Comparison of ENCODE assay signal across 8 cellular contexts in the genomic region with DNA sequence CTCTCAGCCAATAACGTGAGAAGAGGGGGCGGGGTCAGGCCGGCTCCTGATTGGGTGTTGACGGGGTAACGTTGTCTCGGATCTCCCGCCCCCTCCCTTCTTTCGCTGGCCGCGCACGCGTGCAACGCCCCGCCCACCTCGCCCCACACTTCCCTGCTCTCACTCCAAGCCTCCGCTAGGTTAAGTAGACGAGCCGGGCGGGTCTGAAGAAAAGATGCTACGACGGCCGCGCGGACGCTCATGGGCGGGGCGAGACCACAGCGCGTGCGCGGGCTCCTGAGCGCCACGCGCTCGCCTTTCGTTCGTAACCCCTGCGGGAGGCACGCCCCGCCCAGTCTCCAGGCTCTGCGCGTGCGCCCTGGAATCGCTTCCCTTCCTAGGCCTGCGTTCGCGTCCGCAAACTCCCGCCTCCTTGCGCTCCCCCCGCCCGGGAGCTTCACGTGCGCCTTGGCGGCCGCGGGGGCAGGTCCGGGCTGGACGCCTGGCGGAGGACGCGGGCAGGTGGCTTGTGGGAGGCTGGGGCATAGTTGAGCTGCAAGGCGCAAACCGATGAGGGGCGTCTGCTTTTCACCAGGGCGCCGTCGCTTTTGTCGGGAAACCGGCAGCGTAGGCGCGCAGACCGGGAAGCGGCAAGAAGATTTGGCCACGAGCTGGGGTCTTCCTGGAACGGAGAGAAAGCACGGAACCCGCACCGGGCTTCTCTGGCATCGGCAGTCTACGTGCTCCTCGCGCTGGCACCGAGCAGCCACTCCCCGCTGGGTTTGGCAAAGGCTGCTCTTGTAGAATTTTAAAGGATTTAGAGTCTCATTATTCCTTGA. TPM values are rescaled to one million over a fixed set of nuclear protein-coding genes. Genes with fewer than 3 reads are reported as not detected.
DNase-seq lines count a peak whose midpoint lies in the region; ATAC-seq, FAIRE-seq and TF ChIP-seq lines count a peak whose summit lies in the region.

No MANE protein-coding gene starts in this region.

- intact Hi-C loops in body of pancreas (cut with DNase I) (no loop called here), sciatic nerve (cut with DNase I) (no loop called here)

- FAIRE-seq in A549 (lab: Jason Lieb, UNC) (no peak), TTC549 (lab: Jason Lieb, UNC) (peak; percentile 83)

- POLR2A ChIA-PET in A549 (lab: Yijun Ruan, JAX), result interaction anchor here (0.6 to 2.4 kb wide), 11 partner anchors 9 to 285 kb away, joined by 3 to 18 read pairs (median 3); no protein-coding TSS in a partner anchor

- H3K4me1 ChIP-seq in A549 (peaks cover 24% of the 10 kb centered on the region), body of pancreas (peaks cover 18% of the 10 kb centered on the region)

- H3K4me3 ChIP-seq in A549 (peak overlapping the region; percentile 79), body of pancreas (peak overlapping the region; percentile 30 to 72)

- peak overlapping the region; percentile 89 for H3K4me2 ChIP-seq in A549

- TF ChIP-seq POLR2A in A549 (IDR thresholded peaks at IDR 0.05; ENCODE audit: low read length) (peak; percentile 75), GM18526 (IDR thresholded peaks at IDR 0.05; ENCODE audit: extremely low read depth, insufficient read length) (peak; percentile 83), body of pancreas (IDR thresholded peaks at IDR 0.05) (peak; percentile 62 to 78 (median 76))

- H3K27me3 ChIP-seq in body of pancreas, result no peaks in the 10 kb centered on the region

- peak in 1 of 2 experiments; percentile 38; a peak in 3 of 5 replicates for TF ChIP-seq RAD21 in A549 (conservative IDR thresholded peaks at IDR 0.05 in 1 of 2, IDR thresholded peaks at IDR 0.05 in 1 of 2)

- no peak for TF ChIP-seq EP300 in A549 (IDR thresholded peaks at IDR 0.05)

- no peaks in the 10 kb centered on the region for H3K36me3 ChIP-seq in body of pancreas (replicated peaks in 1 of 2; ENCODE audit: insufficient read depth in 1 of 2, low read depth in 2 of 2)

- 2% methylated on average over 33 of the region's 86 CpGs for WGBS in A549 (ENCODE audit: missing lambda C conversion rate)
- 0% methylated on average over 12 to 84 of the region's 86 CpGs for WGBS in body of pancreas, 2 donors

- H3K27ac ChIP-seq in A549, result peak overlapping the region; percentile 94 to 99
- peak overlapping the region; percentile 89 to 96 (median 92) for H3K27ac ChIP-seq in body of pancreas

- H3K9me3 ChIP-seq in A549 (no peaks in the 10 kb centered on the region), body of pancreas (no peaks in the 10 kb centered on the region)

- DNase-seq in A549 (ENCODE audit: low read depth in 1 of 2, low spot score in 1 of 2) (peak; percentile 83 to 98), NCI-H2107 (lab: John Stamatoyannopoulos, UW) (peak; percentile 81), body of pancreas (peak; percentile 100), iPS DF 19.7 (ENCODE audit: low read depth, low spot score) (peak; percentile 84), sciatic nerve (ENCODE audit: low spot score) (peak; percentile 100)

- ATAC-seq in A549, result peak; percentile 80 to 87
- ATAC-seq in HG03064 (IDR thresholded peaks at IDR 0.05; ENCODE audit: low read depth, unreplicated experiment), result peak; percentile 83
- peak; percentile 88 for ATAC-seq in body of pancreas
- ATAC-seq in sciatic nerve, result peak; percentile 98

- CTCF ChIA-PET in A549 (lab: Yijun Ruan, JAX), result interaction anchor here (1.0 to 1.6 kb wide), 5 partner anchors 10 to 137 kb away, joined by 3 to 4 read pairs (median 3); no protein-coding TSS in a partner anchor

- TF ChIP-seq CTCF in A549 (IDR thresholded peaks at IDR 0.05) (no peak), body of pancreas (IDR thresholded peaks at IDR 0.05) (peak in 4 of 7 experiments; percentile 56 to 63 (median 62))

TF ChIP-seq in A549, 52 proteins besides CTCF, POLR2A, EP300 and RAD21 (continues in another document):
- no peak for TF ChIP-seq JUNB (IDR thresholded peaks at IDR 0.05)
- no peak for TF ChIP-seq CBX8 (IDR thresholded peaks at IDR 0.05)
- 0 out of 2 replicates have a peak, but pooled peaks have one; percentile 40 for TF ChIP-seq GATA3 (IDR thresholded peaks at IDR 0.05; ENCODE audit: borderline replicate concordance)
- no peak for TF ChIP-seq KDM5A (IDR thresholded peaks at IDR 0.05)
- TF ChIP-seq, protein P1, sequence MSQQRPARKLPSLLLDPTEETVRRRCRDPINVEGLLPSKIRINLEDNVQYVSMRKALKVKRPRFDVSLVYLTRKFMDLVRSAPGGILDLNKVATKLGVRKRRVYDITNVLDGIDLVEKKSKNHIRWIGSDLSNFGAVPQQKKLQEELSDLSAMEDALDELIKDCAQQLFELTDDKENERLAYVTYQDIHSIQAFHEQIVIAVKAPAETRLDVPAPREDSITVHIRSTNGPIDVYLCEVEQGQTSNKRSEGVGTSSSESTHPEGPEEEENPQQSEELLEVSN (IDR thresholded peaks at IDR 0.05; ENCODE audit: borderline replicate concordance, low read depth), result peak; percentile 98
- TF ChIP-seq NR3C1 (IDR thresholded peaks at IDR 0.05), result no peak
- no peak for TF ChIP-seq FOSL2 (IDR thresholded peaks at IDR 0.05)
- TF ChIP-seq FOSL2 (CRISPR knock-in tag; IDR thresholded peaks at IDR 0.05), result no peak
- TF ChIP-seq, protein P2, sequence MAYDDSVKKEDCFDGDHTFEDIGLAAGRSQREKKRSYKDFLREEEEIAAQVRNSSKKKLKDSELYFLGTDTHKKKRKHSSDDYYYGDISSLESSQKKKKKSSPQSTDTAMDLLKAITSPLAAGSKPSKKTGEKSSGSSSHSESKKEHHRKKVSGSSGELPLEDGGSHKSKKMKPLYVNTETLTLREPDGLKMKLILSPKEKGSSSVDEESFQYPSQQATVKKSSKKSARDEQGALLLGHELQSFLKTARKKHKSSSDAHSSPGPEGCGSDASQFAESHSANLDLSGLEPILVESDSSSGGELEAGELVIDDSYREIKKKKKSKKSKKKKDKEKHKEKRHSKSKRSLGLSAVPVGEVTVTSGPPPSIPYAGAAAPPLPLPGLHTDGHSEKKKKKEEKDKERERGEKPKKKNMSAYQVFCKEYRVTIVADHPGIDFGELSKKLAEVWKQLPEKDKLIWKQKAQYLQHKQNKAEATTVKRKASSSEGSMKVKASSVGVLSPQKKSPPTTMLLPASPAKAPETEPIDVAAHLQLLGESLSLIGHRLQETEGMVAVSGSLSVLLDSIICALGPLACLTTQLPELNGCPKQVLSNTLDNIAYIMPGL (CRISPR knock-in tag; IDR thresholded peaks at IDR 0.05; ENCODE audit: borderline replicate concordance), result no peak
- TF ChIP-seq FOXS1 (CRISPR knock-in tag; IDR thresholded peaks at IDR 0.05), result no peak
- TF ChIP-seq, protein P3, sequence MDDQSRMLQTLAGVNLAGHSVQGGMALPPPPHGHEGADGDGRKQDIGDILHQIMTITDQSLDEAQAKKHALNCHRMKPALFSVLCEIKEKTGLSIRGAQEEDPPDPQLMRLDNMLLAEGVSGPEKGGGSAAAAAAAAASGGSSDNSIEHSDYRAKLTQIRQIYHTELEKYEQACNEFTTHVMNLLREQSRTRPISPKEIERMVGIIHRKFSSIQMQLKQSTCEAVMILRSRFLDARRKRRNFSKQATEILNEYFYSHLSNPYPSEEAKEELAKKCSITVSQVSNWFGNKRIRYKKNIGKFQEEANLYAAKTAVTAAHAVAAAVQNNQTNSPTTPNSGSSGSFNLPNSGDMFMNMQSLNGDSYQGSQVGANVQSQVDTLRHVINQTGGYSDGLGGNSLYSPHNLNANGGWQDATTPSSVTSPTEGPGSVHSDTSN (IDR thresholded peaks at IDR 0.05), result no peak
- TF ChIP-seq SREBF2 (IDR thresholded peaks at IDR 0.05), result no peak
- no peak for TF ChIP-seq CHD4 (IDR thresholded peaks at IDR 0.05; ENCODE audit: borderline replicate concordance)
- no peak for TF ChIP-seq CHD2 (IDR thresholded peaks at IDR 0.05; ENCODE audit: low read length, partially characterized antibody)
- TF ChIP-seq MYC (IDR thresholded peaks at IDR 0.05; ENCODE audit: borderline replicate concordance, low read length), result peak; percentile 94
- TF ChIP-seq, protein P4, sequence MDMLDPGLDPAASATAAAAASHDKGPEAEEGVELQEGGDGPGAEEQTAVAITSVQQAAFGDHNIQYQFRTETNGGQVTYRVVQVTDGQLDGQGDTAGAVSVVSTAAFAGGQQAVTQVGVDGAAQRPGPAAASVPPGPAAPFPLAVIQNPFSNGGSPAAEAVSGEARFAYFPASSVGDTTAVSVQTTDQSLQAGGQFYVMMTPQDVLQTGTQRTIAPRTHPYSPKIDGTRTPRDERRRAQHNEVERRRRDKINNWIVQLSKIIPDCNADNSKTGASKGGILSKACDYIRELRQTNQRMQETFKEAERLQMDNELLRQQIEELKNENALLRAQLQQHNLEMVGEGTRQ (IDR thresholded peaks at IDR 0.05), result peak; percentile 69
- TF ChIP-seq ZSCAN20 (CRISPR knock-in tag; IDR thresholded peaks at IDR 0.05), result no peak
- no peak for TF ChIP-seq RFX5 (IDR thresholded peaks at IDR 0.05)
- TF ChIP-seq KDM1A (IDR thresholded peaks at IDR 0.05; ENCODE audit: low read depth), result no peak
- TF ChIP-seq, protein P5, sequence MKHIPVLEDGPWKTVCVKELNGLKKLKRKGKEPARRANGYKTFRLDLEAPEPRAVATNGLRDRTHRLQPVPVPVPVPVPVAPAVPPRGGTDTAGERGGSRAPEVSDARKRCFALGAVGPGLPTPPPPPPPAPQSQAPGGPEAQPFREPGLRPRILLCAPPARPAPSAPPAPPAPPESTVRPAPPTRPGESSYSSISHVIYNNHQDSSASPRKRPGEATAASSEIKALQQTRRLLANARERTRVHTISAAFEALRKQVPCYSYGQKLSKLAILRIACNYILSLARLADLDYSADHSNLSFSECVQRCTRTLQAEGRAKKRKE (CRISPR knock-in tag; IDR thresholded peaks at IDR 0.05; ENCODE audit: low read depth), result no peak
- TF ChIP-seq HDAC2 (IDR thresholded peaks at IDR 0.05), result no peak
- no peak for TF ChIP-seq TFCP2L1 (CRISPR knock-in tag; IDR thresholded peaks at IDR 0.05)
- TF ChIP-seq RNF2 (IDR thresholded peaks at IDR 0.05; ENCODE audit: borderline replicate concordance, low read depth), result no peak
- TF ChIP-seq ESRRA (IDR thresholded peaks at IDR 0.05; ENCODE audit: borderline replicate concordance, low read length), result no peak
- no peak for TF ChIP-seq MAFK (IDR thresholded peaks at IDR 0.05; ENCODE audit: partially characterized antibody)
- no peak for TF ChIP-seq ZFP36 (IDR thresholded peaks at IDR 0.05; ENCODE audit: borderline replicate concordance, partially characterized antibody)

RNA-seq across cellular contexts. Expression of a gene that starts 0.5 kb away (rescaled TPM):
- polyA plus RNA-seq in A549 (2011; rRNA removed), result 48.1 and 48.2 TPM in 2 replicates
- 19.2 and 21.0 TPM in 2 replicates for polyA plus RNA-seq in A549 (2012; cell fraction: cytosol; rRNA removed)
- 5.0 and 7.3 TPM in 2 replicates for polyA plus RNA-seq in A549 (2012; cell fraction: nucleus; rRNA removed)
- polyA plus RNA-seq in A549 (2017; fragmentation: RNase III; extraction: RNeasy Plus Mini Kit Qiagen cat#74134 plus additional on column Dnase treatment), result 105 to 128 TPM (median 124 TPM) in 3 replicates
- 4.4 and 5.9 TPM in 2 replicates for polyA minus RNA-seq in A549 (2011; rRNA and poly(A)+ RNA removed)
- 10 to 100 TPM; 14.8 to 20.2 TPM for total RNA-seq in body of pancreas
- total RNA-seq in sciatic nerve, result 53.9 TPM

Comparison
In these comparisons a context has a peak if more than half of its experiments do, and no peak if none do; other contexts are left out.
1. Peak in every context shown above with its lines: DNase-seq, ATAC-seq, H3K4me3 ChIP-seq and H3K27ac ChIP-seq.